8 cellular contexts compared by ENCODE assay signal in genomic region chr9:114386886-114387677, GRCh38. TPM values are rescaled to one million over a fixed set of nuclear protein-coding genes. Genes with fewer than 3 reads are reported as not detected.
A peak's percentile ranks its signal among the peaks of the same experiment; 100 is the strongest.
DNase-seq lines count a peak whose midpoint lies in the region; ATAC-seq lines count a peak whose summit lies in the region.

No MANE protein-coding gene starts in this region.

- peak overlapping the region; percentile 99 for H3K4me3 Mint-ChIP-seq in activated CD4-positive, alpha-beta T cell treated with anti-CD3 and anti-CD28 coated beads, Interleukin-2, amount 10 ng/mL, durations not matched to agents 7 days and 5 days
- H3K4me3 Mint-ChIP-seq in activated naive CD8-positive, alpha-beta T cell treated with anti-CD3 and anti-CD28 coated beads, Interleukin-2, amount 10 ng/mL, durations not matched to agents 7 days and 5 days: peak overlapping the region; percentile 99
- H3K4me3 Mint-ChIP-seq in immature natural killer cell: peak overlapping the region; percentile 92 to 97 (median 97)

- peak overlapping the region; percentile 91 for H3K27ac Mint-ChIP-seq in activated CD4-positive, alpha-beta T cell treated with anti-CD3 and anti-CD28 coated beads, Interleukin-2, amount 10 ng/mL, durations not matched to agents 7 days and 5 days
- H3K27ac Mint-ChIP-seq in activated naive CD8-positive, alpha-beta T cell treated with anti-CD3 and anti-CD28 coated beads, Interleukin-2, amount 10 ng/mL, durations not matched to agents 7 days and 5 days: peak overlapping the region; percentile 99
- H3K27ac Mint-ChIP-seq in immature natural killer cell: peak overlapping the region; percentile 90 to 100 (median 99)

- ATAC-seq in activated naive CD8-positive, alpha-beta T cell treated with anti-CD3 and anti-CD28 coated beads, Interleukin-2, amount 10 ng/mL, durations not matched to agents 7 days and 5 days (ENCODE audit: low read depth): no peak
- ATAC-seq in HG03175 (IDR thresholded peaks at IDR 0.05; ENCODE audit: unreplicated experiment): no peak
- no peak for ATAC-seq in GM21825 (IDR thresholded peaks at IDR 0.05; ENCODE audit: unreplicated experiment)

- peak; percentile 38 for DNase-seq in activated CD4-positive, alpha-beta T cell treated with anti-CD3 and anti-CD28 coated beads, Interleukin-2, amount 10 ng/mL, durations not matched to agents 7 days and 5 days
- no peak for DNase-seq in activated CD4-positive, alpha-beta T cell treated with anti-CD3 and anti-CD28 coated beads, Interleukin-2, amount 50 U/mL, for 4 hours
- DNase-seq in activated naive CD8-positive, alpha-beta T cell treated with anti-CD3 and anti-CD28 coated beads, Interleukin-2, amount 10 ng/mL, durations not matched to agents 7 days and 5 days: peak; percentile 55
- DNase-seq in immature natural killer cell: peak; percentile 52 to 75 (median 66)
- peak; percentile 8 for DNase-seq in stimulated activated naive CD4-positive, alpha-beta T cell treated with Interleukin-2 at 50 U/mL for 16 hours (lab: John Stamatoyannopoulos, UW)
- DNase-seq in SHP77 treated with DMSO at 0.1 percent for 48 hours (lab: John Stamatoyannopoulos, UW): no peak

- CTCF ChIA-PET in activated CD4-positive, alpha-beta T cell treated with anti-CD3 and anti-CD28 coated beads, Interleukin-2, amount 10 ng/mL, durations not matched to agents 7 days and 5 days (lab: Charles Lee): interaction anchor here (0.5 to 6.4 kb wide), 12 partner anchors 9 to 513 kb away, joined by 3 to 45 read pairs (median 10); no protein-coding TSS in a partner anchor

- peaks cover 84% of the 10 kb centered on the region for H3K36me3 Mint-ChIP-seq in activated CD4-positive, alpha-beta T cell treated with anti-CD3 and anti-CD28 coated beads, Interleukin-2, amount 10 ng/mL, durations not matched to agents 7 days and 5 days (ENCODE audit: low read depth)
- peaks cover 72% of the 10 kb centered on the region for H3K36me3 Mint-ChIP-seq in activated naive CD8-positive, alpha-beta T cell treated with anti-CD3 and anti-CD28 coated beads, Interleukin-2, amount 10 ng/mL, durations not matched to agents 7 days and 5 days
- H3K36me3 Mint-ChIP-seq in immature natural killer cell: peaks cover 14 to 37% (median 22%) of the 10 kb centered on the region in 3 donors

- H3K4me1 Mint-ChIP-seq in activated CD4-positive, alpha-beta T cell treated with anti-CD3 and anti-CD28 coated beads, Interleukin-2, amount 10 ng/mL, durations not matched to agents 7 days and 5 days: peaks cover 56% of the 10 kb centered on the region
- peaks cover 42% of the 10 kb centered on the region for H3K4me1 Mint-ChIP-seq in activated naive CD8-positive, alpha-beta T cell treated with anti-CD3 and anti-CD28 coated beads, Interleukin-2, amount 10 ng/mL, durations not matched to agents 7 days and 5 days
- peaks cover 76 to 81% of the 10 kb centered on the region in 2 donors for H3K4me1 Mint-ChIP-seq in immature natural killer cell

- H3K27me3 Mint-ChIP-seq in activated CD4-positive, alpha-beta T cell treated with anti-CD3 and anti-CD28 coated beads, Interleukin-2, amount 10 ng/mL, durations not matched to agents 7 days and 5 days: no peaks in the 10 kb centered on the region
- no peaks in the 10 kb centered on the region for H3K27me3 Mint-ChIP-seq in activated naive CD8-positive, alpha-beta T cell treated with anti-CD3 and anti-CD28 coated beads, Interleukin-2, amount 10 ng/mL, durations not matched to agents 7 days and 5 days
- peaks cover 42 to 64% (median 64%) of the 10 kb centered on the region in 3 donors for H3K27me3 Mint-ChIP-seq in immature natural killer cell (ENCODE audit: low read depth in 3 of 3)

- H3K9me3 Mint-ChIP-seq in activated CD4-positive, alpha-beta T cell treated with anti-CD3 and anti-CD28 coated beads, Interleukin-2, amount 10 ng/mL, durations not matched to agents 7 days and 5 days: no peaks in the 10 kb centered on the region
- H3K9me3 Mint-ChIP-seq in activated naive CD8-positive, alpha-beta T cell treated with anti-CD3 and anti-CD28 coated beads, Interleukin-2, amount 10 ng/mL, durations not matched to agents 7 days and 5 days: no peaks in the 10 kb centered on the region
- H3K9me3 Mint-ChIP-seq in immature natural killer cell: peaks cover 0 to 5% (median 0%) of the 10 kb centered on the region in 6 donors

- POLR2A ChIA-PET in activated CD4-positive, alpha-beta T cell treated with anti-CD3 and anti-CD28 coated beads, Interleukin-2, amount 10 ng/mL, durations not matched to agents 7 days and 5 days (lab: Charles Lee): interaction anchor here (0.6 to 1.8 kb wide), 10 partner anchors 8 to 47 kb away, joined by 3 to 9 read pairs (median 4); no protein-coding TSS in a partner anchor
- POLR2A ChIA-PET in activated naive CD8-positive, alpha-beta T cell treated with anti-CD3 and anti-CD28 coated beads, Interleukin-2, amount 10 ng/mL, durations not matched to agents 7 days and 5 days (lab: Charles Lee): interaction anchor here (1.2 to 12.9 kb wide), 12 partner anchors 9 to 542 kb away, joined by 3 to 637 read pairs (median 20); partner anchors contain the start of gene ATP6V1G1

RNA-seq across cellular contexts. Expression of gene AKNA, which starts 0.7 kb away (rescaled TPM):
- 100 to 1,000 TPM; 300 to 364 TPM for total RNA-seq in activated CD4-positive, alpha-beta T cell treated with anti-CD3 and anti-CD28 coated beads, Interleukin-2, amount 10 ng/mL, durations not matched to agents 7 days and 5 days
- total RNA-seq in activated naive CD8-positive, alpha-beta T cell treated with anti-CD3 and anti-CD28 coated beads, Interleukin-2, amount 10 ng/mL, durations not matched to agents 7 days and 5 days: 100 to 1,000 TPM; 482 to 492 TPM
- polyA plus RNA-seq in immature natural killer cell: 10 to 100 TPM in 2 of 3 donors, 1 to 10 TPM in 1; 4.0 to 56.3 (median 13.8) TPM

RNA-seq across cellular contexts. Expression of gene ORM2, which starts 57.4 kb away (rescaled TPM):
- total RNA-seq in activated CD4-positive, alpha-beta T cell treated with anti-CD3 and anti-CD28 coated beads, Interleukin-2, amount 10 ng/mL, durations not matched to agents 7 days and 5 days: not detected
- not detected for total RNA-seq in activated naive CD8-positive, alpha-beta T cell treated with anti-CD3 and anti-CD28 coated beads, Interleukin-2, amount 10 ng/mL, durations not matched to agents 7 days and 5 days
- polyA plus RNA-seq in immature natural killer cell: not detected

Comparison
In these comparisons a context has a peak if more than half of its experiments do, and no peak if none do; other contexts are left out.
1. DNase-seq: peak in activated CD4-positive, alpha-beta T cell treated with anti-CD3 and anti-CD28 coated beads, Interleukin-2, amount 10 ng/mL, durations not matched to agents 7 days and 5 days (single experiment), activated naive CD8-positive, alpha-beta T cell treated with anti-CD3 and anti-CD28 coated beads, Interleukin-2, amount 10 ng/mL, durations not matched to agents 7 days and 5 days (single experiment), immature natural killer cell (3 of 3) and stimulated activated naive CD4-positive, alpha-beta T cell treated with Interleukin-2 at 50 U/mL for 16 hours (single experiment); none in activated CD4-positive, alpha-beta T cell treated with anti-CD3 and anti-CD28 coated beads, Interleukin-2, amount 50 U/mL, for 4 hours (0 of 2) and SHP77 treated with DMSO at 0.1 percent for 48 hours (single experiment).
2. Peak in every context shown above with its lines, with median percentiles within 50 percentile points of each other: H3K27ac Mint-ChIP-seq and H3K4me3 Mint-ChIP-seq.